8 cellular contexts compared by ENCODE assay signal in the genomic region with DNA sequence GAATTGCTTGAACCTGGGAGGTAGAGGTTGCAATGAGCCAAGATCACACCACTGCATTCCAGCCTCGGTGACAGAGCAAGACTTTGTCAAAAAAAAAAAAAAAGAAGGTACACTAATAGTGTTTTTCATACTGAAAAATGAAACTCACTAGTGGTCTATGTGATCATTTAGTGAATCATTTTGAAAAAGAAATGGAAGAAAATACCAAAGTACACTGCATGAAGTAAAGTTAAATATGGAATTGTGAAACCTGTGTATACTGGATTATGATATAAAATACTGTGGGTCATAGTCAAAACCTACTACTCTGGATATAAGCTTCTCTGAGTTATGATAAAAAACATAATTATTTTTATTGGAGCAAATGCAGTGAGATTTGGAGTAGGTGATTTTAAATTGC. TPM values are rescaled to one million over a fixed set of nuclear protein-coding genes. Genes with fewer than 3 reads are reported as not detected.
DNase-seq lines count a peak whose midpoint lies in the region; ATAC-seq and TF ChIP-seq lines count a peak whose summit lies in the region.
"Not testable (repeated sequence)": the region's sequence is repeated elsewhere in the genome, so short reads cannot be mapped to it uniquely, and the experiment has no call there.

No MANE protein-coding gene starts in this region.

- peak; percentile 57 for ATAC-seq in GM18505 (IDR thresholded peaks at IDR 0.05; ENCODE audit: unreplicated experiment)
- ATAC-seq in GM19035 (IDR thresholded peaks at IDR 0.05; ENCODE audit: unreplicated experiment): peak; percentile 64
- ATAC-seq in GM21423 (IDR thresholded peaks at IDR 0.05; ENCODE audit: unreplicated experiment): peak; percentile 69
- ATAC-seq in HG02642 (IDR thresholded peaks at IDR 0.05; ENCODE audit: poor library complexity, unreplicated experiment): peak; percentile 74
- ATAC-seq in HG03064 (IDR thresholded peaks at IDR 0.05; ENCODE audit: low read depth, unreplicated experiment): peak; percentile 66
- ATAC-seq in HG03442 (IDR thresholded peaks at IDR 0.05; ENCODE audit: unreplicated experiment): peak; percentile 75
- ATAC-seq in activated CD8-positive, alpha-beta T cell treated with anti-CD3 and anti-CD28 coated beads, Interleukin-2, amount 10 ng/mL, durations not matched to agents 7 days and 5 days: peak; percentile 39
- peak; percentile 60 to 69 for ATAC-seq in stimulated activated naive B cell treated with anti-CD40 and anti-IgM and Interleukin-4, amounts not matched to agents 10 μg/mL and 1 μg/mL and 100 μg/mL, for 72 hours (replicated peaks)

- POLR2A ChIA-PET in activated CD8-positive, alpha-beta T cell treated with anti-CD3 and anti-CD28 coated beads, Interleukin-2, amount 10 ng/mL, durations not matched to agents 7 days and 5 days (lab: Charles Lee): not testable (repeated sequence)

- H3K27me3 Mint-ChIP-seq in activated CD8-positive, alpha-beta T cell treated with anti-CD3 and anti-CD28 coated beads, Interleukin-2, amount 10 ng/mL, durations not matched to agents 7 days and 5 days (ENCODE audit: low read depth): peaks cover 21% of the 10 kb centered on the region
- H3K27me3 Mint-ChIP-seq in stimulated activated naive B cell treated with anti-CD40 and anti-IgM and Interleukin-4, amounts not matched to agents 10 μg/mL and 1 μg/mL and 100 μg/mL, for 72 hours: not testable (repeated sequence)

- H3K9me3 Mint-ChIP-seq in activated CD8-positive, alpha-beta T cell treated with anti-CD3 and anti-CD28 coated beads, Interleukin-2, amount 10 ng/mL, durations not matched to agents 7 days and 5 days (ENCODE audit: insufficient read depth); stimulated activated naive B cell treated with anti-CD40 and anti-IgM and Interleukin-4, amounts not matched to agents 10 μg/mL and 1 μg/mL and 100 μg/mL, for 72 hours: not testable (repeated sequence)

- peaks cover 19% of the 10 kb centered on the region for H3K4me1 Mint-ChIP-seq in activated CD8-positive, alpha-beta T cell treated with anti-CD3 and anti-CD28 coated beads, Interleukin-2, amount 10 ng/mL, durations not matched to agents 7 days and 5 days (ENCODE audit: low read depth)
- peaks cover 10 to 21% of the 10 kb centered on the region in 2 donors for H3K4me1 Mint-ChIP-seq in stimulated activated naive B cell treated with anti-CD40 and anti-IgM and Interleukin-4, amounts not matched to agents 10 μg/mL and 1 μg/mL and 100 μg/mL, for 72 hours

- not testable (repeated sequence) for TF ChIP-seq POLR2A in GM18505 (IDR thresholded peaks at IDR 0.05; ENCODE audit: borderline replicate concordance, extremely low read depth, insufficient read depth, insufficient read length)

- DNase-seq in activated CD8-positive, alpha-beta T cell treated with anti-CD3 and anti-CD28 coated beads, Interleukin-2, amount 10 ng/mL, durations not matched to agents 7 days and 5 days; stimulated activated naive B cell treated with anti-CD40 and anti-IgM and Interleukin-4, amounts not matched to agents 10 μg/mL and 1 μg/mL and 100 μg/mL, for 72 hours: not testable (repeated sequence)

- not testable (repeated sequence) for H3K27ac Mint-ChIP-seq in activated CD8-positive, alpha-beta T cell treated with anti-CD3 and anti-CD28 coated beads, Interleukin-2, amount 10 ng/mL, durations not matched to agents 7 days and 5 days; stimulated activated naive B cell treated with anti-CD40 and anti-IgM and Interleukin-4, amounts not matched to agents 10 μg/mL and 1 μg/mL and 100 μg/mL, for 72 hours

- H3K36me3 Mint-ChIP-seq in activated CD8-positive, alpha-beta T cell treated with anti-CD3 and anti-CD28 coated beads, Interleukin-2, amount 10 ng/mL, durations not matched to agents 7 days and 5 days (ENCODE audit: low read depth): peaks cover 18% of the 10 kb centered on the region
- peaks cover 15 to 26% of the 10 kb centered on the region in 2 donors for H3K36me3 Mint-ChIP-seq in stimulated activated naive B cell treated with anti-CD40 and anti-IgM and Interleukin-4, amounts not matched to agents 10 μg/mL and 1 μg/mL and 100 μg/mL, for 72 hours

- H3K4me3 Mint-ChIP-seq in activated CD8-positive, alpha-beta T cell treated with anti-CD3 and anti-CD28 coated beads, Interleukin-2, amount 10 ng/mL, durations not matched to agents 7 days and 5 days; stimulated activated naive B cell treated with anti-CD40 and anti-IgM and Interleukin-4, amounts not matched to agents 10 μg/mL and 1 μg/mL and 100 μg/mL, for 72 hours: not testable (repeated sequence)

- CTCF ChIA-PET in activated CD8-positive, alpha-beta T cell treated with anti-CD3 and anti-CD28 coated beads, Interleukin-2, amount 10 ng/mL, durations not matched to agents 7 days and 5 days (lab: Charles Lee): interaction anchor here (0.6 to 1.8 kb wide), 4 partner anchors 9 to 102 kb away, joined by 3 to 5 read pairs (median 4); partner anchors contain the start of gene MXI1

RNA-seq across cellular contexts. Expression of gene MXI1, which starts 42.1 kb away (rescaled TPM):
- total RNA-seq in activated CD8-positive, alpha-beta T cell treated with anti-CD3 and anti-CD28 coated beads, Interleukin-2, amount 10 ng/mL, durations not matched to agents 7 days and 5 days: 10 to 100 TPM; 11.3 to 12.3 TPM

RNA-seq across cellular contexts. Expression of gene SMNDC1, which starts 55.2 kb away (rescaled TPM):
- total RNA-seq in activated CD8-positive, alpha-beta T cell treated with anti-CD3 and anti-CD28 coated beads, Interleukin-2, amount 10 ng/mL, durations not matched to agents 7 days and 5 days: 10 to 100 TPM; 37.5 to 37.8 TPM
